In the genomic region with DNA sequence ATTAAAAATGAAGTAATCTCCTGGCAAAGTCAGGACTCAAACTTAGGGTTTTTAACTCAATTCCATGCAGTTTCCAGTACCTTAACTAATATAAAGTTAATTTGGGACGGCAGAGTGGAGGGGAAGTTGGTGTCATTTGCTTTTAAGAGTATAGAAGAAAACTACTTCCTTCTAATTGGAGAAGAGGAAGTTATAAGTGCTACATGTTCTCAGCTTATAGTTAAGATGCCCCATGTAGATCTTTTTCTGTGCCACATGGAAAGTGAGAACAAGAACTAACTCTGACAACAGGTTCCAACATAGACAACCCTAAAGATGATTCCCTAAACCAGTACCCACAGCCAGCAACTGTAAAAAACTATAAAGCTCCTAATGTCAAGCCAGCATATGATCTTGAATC, we compare ENCODE assay signal across 15 cellular contexts. TPM values are rescaled to one million over a fixed set of nuclear protein-coding genes. Genes with fewer than 3 reads are reported as not detected.
DNase-seq lines count a peak whose midpoint lies in the region; ATAC-seq and TF ChIP-seq lines count a peak whose summit lies in the region.
"Had no signal": no experiment of that assay in that cellular context is flagged by ENCODE, and none has a peak within 500 bp of the region (broad histone marks: within the 10 kb centered on the region; RNA-seq: fewer than 3 reads in every experiment).

No MANE protein-coding gene starts in this region.

- H3K27ac Mint-ChIP-seq in T-helper 17 cell (peak overlapping the region; percentile 53), neural crest cell (ENCODE audit: unreplicated experiment) (peak overlapping the region; percentile 60)
- H3K27ac Mint-ChIP-seq: activated naive CD8-positive, alpha-beta T cell treated with anti-CD3 and anti-CD28 coated beads, Interleukin-2, amount 50 U/mL, for 24 hours; nephron had no signal

- no peak overlapping the region for H3K4me3 ChIP-seq in left ventricle myocardium inferior

- H3K4me1 ChIP-seq in left ventricle myocardium inferior = peaks cover 9% of the 10 kb centered on the region

- H3K9me3 ChIP-seq in T-helper 17 cell (ENCODE audit: control insufficient read depth, low read length, poor library complexity, severe bottlenecking) (no peaks in the 10 kb centered on the region), left ventricle myocardium inferior (replicated peaks) (no peaks in the 10 kb centered on the region)

- intact Hi-C loops in left ventricle myocardium inferior (cut with micrococcal nuclease) = no loop called here

- no peak for ATAC-seq in T-helper 17 cell
- no peak for ATAC-seq in HG02759 (IDR thresholded peaks at IDR 0.05; ENCODE audit: unreplicated experiment)
- ATAC-seq: activated naive CD8-positive, alpha-beta T cell treated with anti-CD3 and anti-CD28 coated beads, Interleukin-2, amount 50 U/mL, for 24 hours; esophagus mucosa; Right ventricle myocardium inferior had no signal

- no peak overlapping the region for H3K27ac ChIP-seq in left ventricle myocardium inferior (replicated peaks)

- peak; percentile 31 for DNase-seq in GDM1 (lab: John Stamatoyannopoulos, UW)
- peak; percentile 95 for DNase-seq in MV-4-11 (lab: John Stamatoyannopoulos, UW)
- DNase-seq in T-helper 17 cell = no peak
- no peak for DNase-seq in neural crest cell (ENCODE audit: low read depth, low spot score)
- DNase-seq in NCI-H82 (lab: John Stamatoyannopoulos, UW) = no peak
- no peak for DNase-seq in left ventricle myocardium inferior
- DNase-seq in activated T-cell treated with anti-CD3 and anti-CD28 coated beads, Interleukin-2, amount 50 U/mL, for 48 hours = no peak
- DNase-seq: activated naive CD8-positive, alpha-beta T cell treated with anti-CD3 and anti-CD28 coated beads, Interleukin-2, amount 50 U/mL, for 24 hours; NCI-H2171 had no signal

- no peaks in the 10 kb centered on the region for H3K27me3 Mint-ChIP-seq in T-helper 17 cell
- no peaks in the 10 kb centered on the region for H3K27me3 Mint-ChIP-seq in neural crest cell (ENCODE audit: low read depth)
- H3K27me3 Mint-ChIP-seq: activated naive CD8-positive, alpha-beta T cell treated with anti-CD3 and anti-CD28 coated beads, Interleukin-2, amount 50 U/mL, for 24 hours had no signal

- TF ChIP-seq CTCF in neural crest cell (conservative IDR thresholded peaks at IDR 0.05) (no peak), left ventricle myocardium inferior (IDR thresholded peaks at IDR 0.05; ENCODE audit: borderline replicate concordance) (no peak)

- H3K9me3 Mint-ChIP-seq in neural crest cell = no peaks in the 10 kb centered on the region
- H3K9me3 Mint-ChIP-seq: activated naive CD8-positive, alpha-beta T cell treated with anti-CD3 and anti-CD28 coated beads, Interleukin-2, amount 50 U/mL, for 24 hours; nephron had no signal

- peaks cover 12% of the 10 kb centered on the region for H3K36me3 Mint-ChIP-seq in T-helper 17 cell (ENCODE audit: low read depth)
- H3K36me3 Mint-ChIP-seq in neural crest cell (ENCODE audit: low read depth) = peaks cover 22% of the 10 kb centered on the region

- no peaks in the 10 kb centered on the region for H3K27me3 ChIP-seq in left ventricle myocardium inferior (ENCODE audit: low read depth)

- H3K36me3 ChIP-seq in left ventricle myocardium inferior = peaks cover 89% of the 10 kb centered on the region

- H3K4me3 Mint-ChIP-seq in T-helper 17 cell (no peak overlapping the region), neural crest cell (no peak overlapping the region)
- H3K4me3 Mint-ChIP-seq: activated naive CD8-positive, alpha-beta T cell treated with anti-CD3 and anti-CD28 coated beads, Interleukin-2, amount 50 U/mL, for 24 hours; nephron had no signal

- H3K4me1 Mint-ChIP-seq in T-helper 17 cell (peaks cover 23% of the 10 kb centered on the region), neural crest cell (no peaks in the 10 kb centered on the region)
- H3K4me1 Mint-ChIP-seq: nephron had no signal

RNA-seq across cellular contexts. Expression of gene RRAGC, which starts 11.5 kb away (rescaled TPM):
- total RNA-seq in T-helper 17 cell (10 to 100 TPM; 15.8 to 16.9 TPM), neural crest cell (21.0 and 24.1 TPM in 2 replicates), left ventricle myocardium inferior (20.0 TPM)

RNA-seq across cellular contexts. Expression of gene MYCBP, which starts 25.1 kb away (rescaled TPM):
- total RNA-seq in T-helper 17 cell (1 to 10 TPM; 4.9 to 9.8 TPM), neural crest cell (15.0 and 20.7 TPM in 2 replicates), left ventricle myocardium inferior (14.5 TPM)

RNA-seq across cellular contexts. Expression of gene GJA9, which starts 33.3 kb away (rescaled TPM):
- total RNA-seq in T-helper 17 cell = not detected
- not detected in 2 replicates for total RNA-seq in neural crest cell
- total RNA-seq in left ventricle myocardium inferior = not detected
- total RNA-seq: lung microvascular endothelial cell, Right ventricle myocardium inferior, subcutaneous adipose tissue had no signal

Comparison
In these comparisons a context has a peak if more than half of its experiments do, and no peak if none do; other contexts are left out.
1. DNase-seq: peak in GDM1 (single experiment) and MV-4-11 (single experiment); none in T-helper 17 cell (0 of 3), neural crest cell (single experiment), NCI-H82 (single experiment), left ventricle myocardium inferior (single experiment) and activated T-cell treated with anti-CD3 and anti-CD28 coated beads, Interleukin-2, amount 50 U/mL, for 48 hours (0 of 2).